8 cellular contexts compared by ENCODE assay signal in genomic region chr14:99899578-99900178, GRCh38.
DNase-seq lines count a peak whose midpoint lies in the region; ATAC-seq and TF ChIP-seq lines count a peak whose summit lies in the region.

No MANE protein-coding gene starts in this region.

- no peaks in the 10 kb centered on the region for H3K27me3 ChIP-seq in heart right ventricle
- H3K27me3 ChIP-seq in fibroblast of lung (ENCODE audit: control insufficient read depth, insufficient read depth, low read length), result no peaks in the 10 kb centered on the region

- intact Hi-C loops in heart right ventricle (cut with DNase I) (no loop called here), Right ventricle myocardium inferior (cut with DNase I) (no loop called here)

- 75 to 80% methylated on average over 7 of the region's 7 CpGs for WGBS in heart right ventricle, 2 donors

- H3K79me2 ChIP-seq in fibroblast of lung (ENCODE audit: control insufficient read depth, insufficient read depth, low read length), result no peaks in the 10 kb centered on the region

- no peak overlapping the region for H3K4me3 Mint-ChIP-seq in type B pancreatic cell

- no peaks in the 10 kb centered on the region for H3K4me1 ChIP-seq in heart right ventricle
- H3K4me1 ChIP-seq in fibroblast of lung (ENCODE audit: control insufficient read depth, extremely low read depth, insufficient read depth, low read length), result no peaks in the 10 kb centered on the region

- no peaks in the 10 kb centered on the region for H3K9me3 Mint-ChIP-seq in type B pancreatic cell

- no peak overlapping the region for H2AFZ ChIP-seq in fibroblast of lung (ENCODE audit: low read length)

- H3K4me3 ChIP-seq in heart right ventricle (no peak overlapping the region), fibroblast of lung (replicated peaks in 1 of 4; ENCODE audit: control extremely low read depth in 1 of 4, insufficient read depth in 1 of 4, low read depth in 3 of 4, low read length in 4 of 4) (no peak overlapping the region)

- peaks cover 27% of the 10 kb centered on the region for H3K36me3 Mint-ChIP-seq in type B pancreatic cell

- no peak overlapping the region for H3K27ac ChIP-seq in heart right ventricle
- no peak overlapping the region for H3K27ac ChIP-seq in fibroblast of lung (ENCODE audit: insufficient read depth, low read length)

- DNase-seq in heart right ventricle (no peak), Right ventricle myocardium inferior (ENCODE audit: missing footprints) (no peak), OCI-M2 (lab: John Stamatoyannopoulos, UW; ENCODE audit: unreplicated experiment) (peak; percentile 35), fibroblast of lung (ENCODE audit: low read depth in 2 of 2) (peak; percentile 13 to 59), type B pancreatic cell (ENCODE audit: extremely low spot score, unreplicated experiment) (no peak), middle frontal gyrus (ENCODE audit: extremely low spot score, low spot score) (no peak), NCI-H2029 (lab: John Stamatoyannopoulos, UW) (no peak)

- H4K20me1 ChIP-seq in fibroblast of lung (ENCODE audit: control insufficient read depth, extremely low read depth, insufficient read depth, low read length), result no peaks in the 10 kb centered on the region

- H3K27ac Mint-ChIP-seq in type B pancreatic cell, result no peak overlapping the region

- H3K9ac ChIP-seq in fibroblast of lung (ENCODE audit: insufficient read depth, low read length), result no peak overlapping the region

- no peaks in the 10 kb centered on the region for H3K27me3 Mint-ChIP-seq in type B pancreatic cell

- H3K9me3 ChIP-seq in heart right ventricle, result peaks cover 0 to 8% (median 0%) of the 10 kb centered on the region in 11 donors
- no peaks in the 10 kb centered on the region for H3K9me3 ChIP-seq in fibroblast of lung (ENCODE audit: control insufficient read depth, insufficient read depth, low read depth, low read length)

- H3K4me2 ChIP-seq in fibroblast of lung (ENCODE audit: extremely low read depth, insufficient read depth, low read length), result no peak overlapping the region

- no peaks in the 10 kb centered on the region for H3K4me1 Mint-ChIP-seq in type B pancreatic cell (ENCODE audit: unreplicated experiment)

- TF ChIP-seq CTCF in heart right ventricle (IDR thresholded peaks at IDR 0.05) (peak; percentile 19 to 68 (median 58)), fibroblast of lung (conservative IDR thresholded peaks at IDR 0.05 in 1 of 2, IDR thresholded peaks at IDR 0.05 in 1 of 2; ENCODE audit: low read depth in 1 of 2, low read length in 2 of 2) (peak in 1 of 2 donors; percentile 53), type B pancreatic cell (conservative IDR thresholded peaks at IDR 0.05) (peak; percentile 83)

- ATAC-seq in heart right ventricle, result no peak
- no peak for ATAC-seq in Right ventricle myocardium inferior
- ATAC-seq in HG02759 (IDR thresholded peaks at IDR 0.05; ENCODE audit: unreplicated experiment), result no peak

- H3K36me3 ChIP-seq in heart right ventricle, result peaks cover 0 to 86% (median 15%) of the 10 kb centered on the region in 9 donors
- H3K36me3 ChIP-seq in fibroblast of lung (ENCODE audit: control insufficient read depth, insufficient read depth, low read length), result no peaks in the 10 kb centered on the region

Comparison
In these comparisons a context has a peak if more than half of its experiments do, and no peak if none do; other contexts are left out.
1. DNase-seq: peak in OCI-M2 (single experiment) and fibroblast of lung (2 of 2); none in heart right ventricle (0 of 2), Right ventricle myocardium inferior (single experiment), type B pancreatic cell (single experiment), middle frontal gyrus (single experiment) and NCI-H2029 (single experiment).